19 cellular contexts compared by ENCODE assay signal in genomic region chr3:195410546-195410945, GRCh38. TPM values are rescaled to one million over a fixed set of nuclear protein-coding genes. Genes with fewer than 3 reads are reported as not detected.
DNase-seq lines count a peak whose midpoint lies in the region; ATAC-seq, FAIRE-seq and TF ChIP-seq lines count a peak whose summit lies in the region.
"Had no signal": no experiment of that assay in that cellular context is flagged by ENCODE, and none has a peak within 500 bp of the region (broad histone marks: within the 10 kb centered on the region; RNA-seq: fewer than 3 reads in every experiment).

No MANE protein-coding gene starts in this region.

- no peak for FAIRE-seq in frontal cortex (lab: Jason Lieb, UNC)
- FAIRE-seq: GM18507 had no signal

- H3K4me1 ChIP-seq in CD8-positive, alpha-beta T cell (ENCODE audit: insufficient read depth, low read length) = peaks cover 14% of the 10 kb centered on the region
- H3K4me1 ChIP-seq in KMS-11 (ENCODE audit: low read depth, poor library complexity, severe bottlenecking) (peaks cover 36% of the 10 kb centered on the region), A673 (ENCODE audit: insufficient read depth, low read length, poor library complexity, severe bottlenecking) (no peaks in the 10 kb centered on the region)
- H3K4me1 ChIP-seq: SJSA1 had no signal

- no peak for DNase-seq in CD8-positive, alpha-beta T cell
- no peak for DNase-seq in activated naive CD8-positive, alpha-beta T cell treated with anti-CD3 and anti-CD28 coated beads for 36 hours
- DNase-seq in naive B cell = no peak
- DNase-seq in glutamatergic neuron = no peak
- DNase-seq in frontal cortex (ENCODE audit: low spot score in 2 of 2) = no peak
- no peak for DNase-seq in A673 (ENCODE audit: low spot score)
- DNase-seq: ACHN, C1 segment of cervical spinal cord, DMS79, GOT3, NCI-H1105, NCI-H1694, NCI-H2107, NCI-H226, NCI-H524 treated with DMSO at 0.1 percent for 48 hours had no signal

- no TSS peak for BruUV-seq in A673 (replicated peaks; lab: Mats Ljungman, UMichigan)

- peaks cover 6% of the 10 kb centered on the region for H3K9me3 Mint-ChIP-seq in CD8-positive, alpha-beta T cell
- peaks cover 12% of the 10 kb centered on the region for H3K9me3 Mint-ChIP-seq in activated naive CD8-positive, alpha-beta T cell treated with anti-CD3 and anti-CD28 coated beads for 36 hours
- peaks cover 0 to 16% (median 7%) of the 10 kb centered on the region in 7 donors for H3K9me3 Mint-ChIP-seq in naive B cell
- H3K9me3 Mint-ChIP-seq in glutamatergic neuron (ENCODE audit: unreplicated experiment) = no peaks in the 10 kb centered on the region

- peak overlapping the region; percentile 24 for H3K27ac Mint-ChIP-seq in CD8-positive, alpha-beta T cell
- peak overlapping the region; percentile 43 for H3K27ac Mint-ChIP-seq in activated naive CD8-positive, alpha-beta T cell treated with anti-CD3 and anti-CD28 coated beads for 36 hours
- H3K27ac Mint-ChIP-seq in naive B cell (peak overlapping the region in 4 of 6 donors; percentile 10 to 83 (median 48)), glutamatergic neuron (ENCODE audit: unreplicated experiment) (no peak overlapping the region)

- H3K36me3 ChIP-seq in CD8-positive, alpha-beta T cell (ENCODE audit: insufficient read depth, low read length) = no peaks in the 10 kb centered on the region
- no peaks in the 10 kb centered on the region for H3K36me3 ChIP-seq in KMS-11 (ENCODE audit: insufficient read depth)
- H3K36me3 ChIP-seq in A673 (ENCODE audit: insufficient read depth, low read length, poor library complexity, severe bottlenecking) = no peaks in the 10 kb centered on the region
- H3K36me3 ChIP-seq: SJSA1 had no signal

- H3K27me3 Mint-ChIP-seq in CD8-positive, alpha-beta T cell (ENCODE audit: low read depth) = no peaks in the 10 kb centered on the region
- H3K27me3 Mint-ChIP-seq in activated naive CD8-positive, alpha-beta T cell treated with anti-CD3 and anti-CD28 coated beads for 36 hours = no peaks in the 10 kb centered on the region
- no peaks in the 10 kb centered on the region for H3K27me3 Mint-ChIP-seq in naive B cell
- peaks cover 2% of the 10 kb centered on the region for H3K27me3 Mint-ChIP-seq in glutamatergic neuron (ENCODE audit: unreplicated experiment)

- H3K36me3 Mint-ChIP-seq in CD8-positive, alpha-beta T cell = peaks cover 48% of the 10 kb centered on the region
- peaks cover 57% of the 10 kb centered on the region for H3K36me3 Mint-ChIP-seq in activated naive CD8-positive, alpha-beta T cell treated with anti-CD3 and anti-CD28 coated beads for 36 hours
- peaks cover 22 to 29% of the 10 kb centered on the region in 2 donors for H3K36me3 Mint-ChIP-seq in naive B cell
- H3K36me3 Mint-ChIP-seq in glutamatergic neuron (ENCODE audit: unreplicated experiment) = no peaks in the 10 kb centered on the region

- no peak overlapping the region for H2AFZ ChIP-seq in KMS-11 (ENCODE audit: low read depth)

- POLR2A ChIA-PET in CD8-positive, alpha-beta T cell (lab: Charles Lee) = no interaction called here
- POLR2A ChIA-PET in A673 (lab: Charles Lee; ENCODE audit: low non-redundant PET) = no interaction called here

- H3K9me3 ChIP-seq in CD8-positive, alpha-beta T cell (ENCODE audit: low read length) = no peaks in the 10 kb centered on the region
- H3K9me3 ChIP-seq in A673 (ENCODE audit: low read depth, low read length, poor library complexity, severe bottlenecking) = no peaks in the 10 kb centered on the region
- H3K9me3 ChIP-seq: SJSA1 had no signal

- H3K4me3 Mint-ChIP-seq in CD8-positive, alpha-beta T cell = no peak overlapping the region
- H3K4me3 Mint-ChIP-seq in activated naive CD8-positive, alpha-beta T cell treated with anti-CD3 and anti-CD28 coated beads for 36 hours = no peak overlapping the region
- H3K4me3 Mint-ChIP-seq in naive B cell (peak overlapping the region in 1 of 8 donors; percentile 16), glutamatergic neuron (ENCODE audit: unreplicated experiment) (no peak overlapping the region)

- peaks cover 69% of the 10 kb centered on the region for H3K4me1 Mint-ChIP-seq in CD8-positive, alpha-beta T cell (ENCODE audit: low read depth)
- peaks cover 64% of the 10 kb centered on the region for H3K4me1 Mint-ChIP-seq in activated naive CD8-positive, alpha-beta T cell treated with anti-CD3 and anti-CD28 coated beads for 36 hours
- H3K4me1 Mint-ChIP-seq in naive B cell (peaks cover 50 to 74% (median 70%) of the 10 kb centered on the region in 3 donors), glutamatergic neuron (ENCODE audit: low read depth, unreplicated experiment) (no peaks in the 10 kb centered on the region)

- no peaks in the 10 kb centered on the region for H3K27me3 ChIP-seq in CD8-positive, alpha-beta T cell (ENCODE audit: insufficient read depth, low read length)
- H3K27me3 ChIP-seq in KMS-11 (ENCODE audit: insufficient read depth, low read depth) (no peaks in the 10 kb centered on the region), A673 (replicated peaks; ENCODE audit: insufficient read depth, low read depth, low read length, poor library complexity) (no peaks in the 10 kb centered on the region)
- H3K27me3 ChIP-seq: SJSA1 had no signal

- H3K79me2 ChIP-seq in KMS-11 (ENCODE audit: insufficient read depth, low read depth) = peaks cover 58% of the 10 kb centered on the region; the same call in 1 of the 2 replicates

- no peak overlapping the region for H3K9ac ChIP-seq in KMS-11

- peak overlapping the region; percentile 25; the same call in 1 of the 2 replicates for H3K4me2 ChIP-seq in KMS-11

- no peak for ATAC-seq in CD8-positive, alpha-beta T cell
- ATAC-seq in naive B cell (ENCODE audit: low read depth in 2 of 2) = no peak
- ATAC-seq: Panc1 had no signal

- CTCF ChIA-PET in CD8-positive, alpha-beta T cell (lab: Charles Lee) = interaction anchor here (1.6 kb wide), 1 partner anchor 8 kb away, joined by 3 read pairs; no protein-coding TSS in a partner anchor
- CTCF ChIA-PET in A673 (lab: Charles Lee) = no interaction called here

- intact Hi-C loops in CD8-positive, alpha-beta T cell (cut with DNase I, micrococcal nuclease) = no loop called here
- intact Hi-C loops in A673 (cut with micrococcal nuclease; ENCODE audit: unreplicated experiment) = loop anchor here (1.0 kb wide), 1 partner anchor 28 kb away; no protein-coding TSS in a partner anchor

- H4K20me1 ChIP-seq in KMS-11 (ENCODE audit: insufficient read depth) = no peaks in the 10 kb centered on the region; the same call in 1 of the 2 replicates

- H3K4me3 ChIP-seq in CD8-positive, alpha-beta T cell (ENCODE audit: low read depth, low read length) = no peak overlapping the region
- H3K4me3 ChIP-seq in KMS-11 (IDR thresholded peaks at IDR 0.05; ENCODE audit: insufficient read depth, low read depth, low read length) (no peak overlapping the region), A673 (ENCODE audit: low read depth, low read length, poor library complexity, severe bottlenecking) (no peak overlapping the region)
- H3K4me3 ChIP-seq: SJSA1 had no signal

- H3K27ac ChIP-seq in CD8-positive, alpha-beta T cell (ENCODE audit: low read depth, low read length) = no peak overlapping the region
- no peak overlapping the region for H3K27ac ChIP-seq in KMS-11
- H3K27ac ChIP-seq in A673 (ENCODE audit: low read depth, low read length, poor library complexity, severe bottlenecking) = no peak overlapping the region
- H3K27ac ChIP-seq: SJSA1 had no signal

- TF ChIP-seq CTCF in CD8-positive, alpha-beta T cell (IDR thresholded peaks at IDR 0.05) = no peak
- no peak for TF ChIP-seq CTCF in KMS-11 (conservative IDR thresholded peaks at IDR 0.05; ENCODE audit: low read depth, low read length)
- TF ChIP-seq CTCF in glutamatergic neuron (IDR thresholded peaks at IDR 0.05; ENCODE audit: partially characterized antibody, unreplicated experiment) = no peak
- TF ChIP-seq CTCF in A673 (conservative IDR thresholded peaks at IDR 0.05; ENCODE audit: low read depth, low read length) = no peak

RNA-seq across cellular contexts. Expression of gene ACAP2, which starts 32.3 kb away (rescaled TPM):
- 10 to 100 TPM; 38.9 to 41.1 TPM for total RNA-seq in CD8-positive, alpha-beta T cell
- 10 to 100 TPM; 41.1 to 42.9 TPM for total RNA-seq in activated naive CD8-positive, alpha-beta T cell treated with anti-CD3 and anti-CD28 coated beads for 36 hours
- polyA plus RNA-seq in naive B cell (ENCODE audit: low read depth in 6 of 6) = 10 to 100 TPM; 36.8 to 90.1 (median 81.0) TPM
- total RNA-seq in glutamatergic neuron (ENCODE audit: unreplicated experiment) (60.9 TPM), frontal cortex (149 TPM), A673 (2021) (45.5 and 47.4 TPM in 2 replicates)
